Comparison of ENCODE assay signal across 16 cellular contexts in the genomic region with DNA sequence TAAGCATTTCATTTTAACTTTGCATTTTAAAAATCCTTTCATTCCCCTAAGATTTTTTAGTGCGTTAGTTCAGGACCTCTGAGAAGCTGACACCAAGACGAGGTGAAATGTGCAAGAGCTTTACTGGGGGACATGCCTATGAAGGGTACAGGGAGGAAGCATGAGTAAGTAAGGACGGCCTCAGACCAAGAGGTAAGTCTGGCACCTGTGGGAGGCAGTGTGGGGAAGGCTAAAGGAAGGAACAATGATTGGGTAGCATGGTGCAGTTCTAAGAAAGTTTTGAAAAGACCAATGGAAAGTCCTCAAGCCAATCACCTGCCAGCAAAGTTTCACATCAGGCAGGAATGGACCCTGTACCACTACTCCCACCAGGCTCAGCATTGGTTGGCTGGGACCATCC.
DNase-seq lines count a peak whose midpoint lies in the region; ATAC-seq, FAIRE-seq and TF ChIP-seq lines count a peak whose summit lies in the region.
"Had no signal": no experiment of that assay in that cellular context is flagged by ENCODE, and none has a peak within 500 bp of the region (broad histone marks: within the 10 kb centered on the region; RNA-seq: fewer than 3 reads in every experiment).

No MANE protein-coding gene starts in this region.

- WGBS in H9 (ENCODE audit: extremely low coverage, insufficient read length, low lambda C conversion rate), result no CpG with 5 or more reads among the region's 3 CpGs
- WGBS in mammary epithelial cell (ENCODE audit: low coverage, missing lambda C conversion rate), result 69% methylated on average over 3 of the region's 3 CpGs

- no peak for DNase-seq in H9
- DNase-seq in bronchial epithelial cell (ENCODE audit: low read depth), result no peak
- peak; percentile 25 for DNase-seq in iPS-NIHi7 (ENCODE audit: extremely low spot score)
- DNase-seq in stimulated activated effector memory CD8-positive, alpha-beta T cell treated with anti-CD3 and anti-CD28 coated beads, Interleukin-12 subunit alpha, Interleukin-12 subunit beta, amount 100 ng/mL, for 72 hours (ENCODE audit: low spot score in 2 of 2), result no peak
- DNase-seq in mammary epithelial cell, result no peak
- no peak for DNase-seq in OCI-LY7 (ENCODE audit: low spot score)
- DNase-seq in KBM-7, result no peak
- DNase-seq: C1 segment of cervical spinal cord; Calu3; CD4-positive, alpha-beta T cell; DMS 273 treated with DMSO at 0.1 percent for 48 hours; DMS79 had no signal

- H2AFZ ChIP-seq in H9 (ENCODE audit: low read length) (no peak overlapping the region), mammary epithelial cell (ENCODE audit: low read depth, low read length) (no peak overlapping the region), OCI-LY7 (ENCODE audit: low read length) (no peak overlapping the region)

- no peaks in the 10 kb centered on the region for H3K9me2 ChIP-seq in OCI-LY7 (ENCODE audit: insufficient read depth, low read length)

- no peak overlapping the region for H3K4me2 ChIP-seq in H9 (ENCODE audit: insufficient read depth, insufficient read length, low read length)
- no peak overlapping the region for H3K4me2 ChIP-seq in mammary epithelial cell (ENCODE audit: insufficient read depth, low read depth, low read length)
- no peak overlapping the region for H3K4me2 ChIP-seq in OCI-LY7 (ENCODE audit: low read length)

- peak; percentile 43 for FAIRE-seq in bronchial epithelial cell (lab: Jason Lieb, UNC)
- FAIRE-seq: GM12878, GM18507 had no signal

- no peak overlapping the region for H3K23ac ChIP-seq in H9 (ENCODE audit: insufficient read length, low read depth, low read length)

- intact Hi-C loops in mammary epithelial cell (cut with micrococcal nuclease) (no loop called here), OCI-LY7 (cut with micrococcal nuclease; ENCODE audit: unreplicated experiment) (no loop called here)

- H3K27ac Mint-ChIP-seq in H9, result no peak overlapping the region
- no peak overlapping the region for H3K27ac Mint-ChIP-seq in stimulated activated effector memory CD8-positive, alpha-beta T cell treated with anti-CD3 and anti-CD28 coated beads, Interleukin-12 subunit alpha, Interleukin-12 subunit beta, amount 100 ng/mL, for 72 hours
- H3K27ac Mint-ChIP-seq: B cell; CD4-positive, alpha-beta T cell had no signal

- no peak overlapping the region for H2BK12ac ChIP-seq in H9 (ENCODE audit: insufficient read length, low read depth, low read length)

- H4K20me1 ChIP-seq in H9 (ENCODE audit: control insufficient read depth, insufficient read depth, insufficient read length) (no peaks in the 10 kb centered on the region), mammary epithelial cell (ENCODE audit: insufficient read depth, low read length) (no peaks in the 10 kb centered on the region), OCI-LY7 (ENCODE audit: insufficient read depth, low read length) (no peaks in the 10 kb centered on the region)

- no peak overlapping the region for H3K18ac ChIP-seq in H9 (ENCODE audit: insufficient read length, low read depth, low read length)

- no peaks in the 10 kb centered on the region for H3K27me3 Mint-ChIP-seq in H9 (ENCODE audit: low read depth)
- H3K27me3 Mint-ChIP-seq: B cell; CD4-positive, alpha-beta T cell had no signal

- POLR2A ChIA-PET in OCI-LY7 (lab: Charles Lee), result no interaction called here

- no peak overlapping the region for H4K5ac ChIP-seq in H9 (ENCODE audit: insufficient read length, low read depth, low read length)

- H3K14ac ChIP-seq in H9 (ENCODE audit: insufficient read depth, low read length), result no peak overlapping the region

- H3K4ac ChIP-seq in H9 (ENCODE audit: low read depth, low read length), result no peak overlapping the region

- no peak overlapping the region for H2BK5ac ChIP-seq in H9 (ENCODE audit: insufficient read length, low read length)

- H3K36me3 Mint-ChIP-seq in H9 (ENCODE audit: insufficient read depth in 1 of 3, low read depth in 3 of 3), result no peaks in the 10 kb centered on the region
- H3K36me3 Mint-ChIP-seq in stimulated activated effector memory CD8-positive, alpha-beta T cell treated with anti-CD3 and anti-CD28 coated beads, Interleukin-12 subunit alpha, Interleukin-12 subunit beta, amount 100 ng/mL, for 72 hours, result no peaks in the 10 kb centered on the region

- BruUV-seq in mammary epithelial cell (replicated peaks; lab: Mats Ljungman, UMichigan) (no TSS peak), OCI-LY7 (replicated peaks; lab: Mats Ljungman, UMichigan) (no TSS peak)

- no peaks in the 10 kb centered on the region for H3K9me3 ChIP-seq in H9 (ENCODE audit: control insufficient read depth, low read depth, low read length)
- H3K9me3 ChIP-seq in mammary epithelial cell (replicated peaks; ENCODE audit: insufficient read depth, low read length), result no peaks in the 10 kb centered on the region
- no peaks in the 10 kb centered on the region for H3K9me3 ChIP-seq in OCI-LY7 (ENCODE audit: low read length)

- H2BK15ac ChIP-seq in H9 (ENCODE audit: low read depth, low read length), result no peak overlapping the region

- no peak overlapping the region for H4K91ac ChIP-seq in H9 (ENCODE audit: insufficient read length, low read depth, low read length)

- H3K4me1 Mint-ChIP-seq in H9, result peaks cover 5 to 14% of the 10 kb centered on the region in 2 experiments
- no peaks in the 10 kb centered on the region for H3K4me1 Mint-ChIP-seq in stimulated activated effector memory CD8-positive, alpha-beta T cell treated with anti-CD3 and anti-CD28 coated beads, Interleukin-12 subunit alpha, Interleukin-12 subunit beta, amount 100 ng/mL, for 72 hours
- H3K4me1 Mint-ChIP-seq: B cell had no signal

- H3K56ac ChIP-seq in H9 (ENCODE audit: insufficient read length, low read depth, low read length), result no peak overlapping the region

- H3K23me2 ChIP-seq in H9 (ENCODE audit: insufficient read length, low read depth, low read length, poor library complexity, severe bottlenecking), result no peaks in the 10 kb centered on the region

- in situ Hi-C loops in mammary epithelial cell (cut with MboI; ENCODE audit: low sequenced_read_pairs in 2 of 2), result no loop called here
- in situ Hi-C loops in KBM-7 (cut with MboI; ENCODE audit: low pct_unique_long_range_greater_than_20kb, low sequenced_read_pairs), result no loop called here

- H3K9me3 Mint-ChIP-seq in H9, result no peaks in the 10 kb centered on the region
- H3K9me3 Mint-ChIP-seq in stimulated activated effector memory CD8-positive, alpha-beta T cell treated with anti-CD3 and anti-CD28 coated beads, Interleukin-12 subunit alpha, Interleukin-12 subunit beta, amount 100 ng/mL, for 72 hours, result peaks cover 11% of the 10 kb centered on the region
- H3K9me3 Mint-ChIP-seq: CD4-positive, alpha-beta T cell had no signal

- H2BK120ac ChIP-seq in H9 (ENCODE audit: low read depth, low read length, poor library complexity, severe bottlenecking), result no peak overlapping the region

- no peak overlapping the region for H3K27ac ChIP-seq in H9 (ENCODE audit: insufficient read length, low read depth, low read length)
- no peak overlapping the region for H3K27ac ChIP-seq in mammary epithelial cell (ENCODE audit: insufficient read depth, low read depth, low read length)
- H3K27ac ChIP-seq in OCI-LY7 (ENCODE audit: low read depth, low read length, poor library complexity, severe bottlenecking), result no peak overlapping the region

- no peaks in the 10 kb centered on the region for H3K79me1 ChIP-seq in H9 (ENCODE audit: insufficient read depth, low read depth, low read length, poor library complexity, severe bottlenecking)

- dilution Hi-C loops in mammary epithelial cell (cut with HindIII; ENCODE audit: low sequenced_read_pairs), result no loop called here

- H3K36me3 ChIP-seq in bronchial epithelial cell (ENCODE audit: control insufficient read depth, insufficient read depth, low read length) (no peaks in the 10 kb centered on the region), mammary epithelial cell (ENCODE audit: insufficient read depth, low read length) (no peaks in the 10 kb centered on the region), OCI-LY7 (ENCODE audit: insufficient read depth, low read length) (no peaks in the 10 kb centered on the region)

- H3K79me2 ChIP-seq in H9 (ENCODE audit: insufficient read depth, low read length), result no peaks in the 10 kb centered on the region
- no peaks in the 10 kb centered on the region for H3K79me2 ChIP-seq in mammary epithelial cell (ENCODE audit: insufficient read depth, low read length)
- no peaks in the 10 kb centered on the region for H3K79me2 ChIP-seq in OCI-LY7 (ENCODE audit: insufficient read depth, low read depth, low read length)

- H3K4me1 ChIP-seq in H9 (ENCODE audit: insufficient read depth, low read length) (peaks cover 5% of the 10 kb centered on the region; the same call in 1 of the 2 replicates), mammary epithelial cell (ENCODE audit: insufficient read depth, low read length) (no peaks in the 10 kb centered on the region), OCI-LY7 (ENCODE audit: insufficient read depth, low read length, poor library complexity, severe bottlenecking) (no peaks in the 10 kb centered on the region)

- CTCF ChIA-PET in mammary epithelial cell (lab: Charles Lee; ENCODE audit: low non-redundant PET) (no interaction called here), OCI-LY7 (lab: Charles Lee; ENCODE audit: unreplicated experiment) (no interaction called here)

- H2BK20ac ChIP-seq in H9 (ENCODE audit: low read depth, low read length, poor library complexity, severe bottlenecking), result no peak overlapping the region

- no peak overlapping the region for H3T11ph ChIP-seq in H9 (ENCODE audit: low read length)

- peak; percentile 16 for ATAC-seq in stimulated activated effector memory CD8-positive, alpha-beta T cell treated with anti-CD3 and anti-CD28 coated beads, Interleukin-12 subunit alpha, Interleukin-12 subunit beta, amount 100 ng/mL, for 72 hours
- no peak for ATAC-seq in GM19328 (IDR thresholded peaks at IDR 0.05; ENCODE audit: unreplicated experiment)
- ATAC-seq: GM12878 had no signal

- H2AK5ac ChIP-seq in H9 (ENCODE audit: insufficient read length, low read length), result no peak overlapping the region

- no peak overlapping the region for H4K8ac ChIP-seq in H9 (replicated peaks; ENCODE audit: insufficient read length, low read depth, low read length)

- TF ChIP-seq CTCF in H9 (conservative IDR thresholded peaks at IDR 0.05) (0 out of 3 replicates have a peak, but pooled peaks have one; percentile 13), bronchial epithelial cell (IDR thresholded peaks at IDR 0.05; ENCODE audit: insufficient read depth, low read length, severe bottlenecking) (no peak), mammary epithelial cell (conservative IDR thresholded peaks at IDR 0.05 in 1 of 2, IDR thresholded peaks at IDR 0.05 in 1 of 2; ENCODE audit: extremely low read depth in 1 of 2, insufficient read depth in 1 of 2, low read depth in 1 of 2, low read length in 2 of 2) (no peak), OCI-LY7 (conservative IDR thresholded peaks at IDR 0.05; ENCODE audit: low read length) (no peak)

- H3K27me3 ChIP-seq in H9 (ENCODE audit: insufficient read depth, low read length) (no peaks in the 10 kb centered on the region), bronchial epithelial cell (ENCODE audit: control insufficient read depth, insufficient read depth, low read length) (no peaks in the 10 kb centered on the region), mammary epithelial cell (ENCODE audit: insufficient read depth, low read length) (peaks cover 1% of the 10 kb centered on the region)

- no peak overlapping the region for H3K4me3 Mint-ChIP-seq in H9
- no peak overlapping the region for H3K4me3 Mint-ChIP-seq in stimulated activated effector memory CD8-positive, alpha-beta T cell treated with anti-CD3 and anti-CD28 coated beads, Interleukin-12 subunit alpha, Interleukin-12 subunit beta, amount 100 ng/mL, for 72 hours
- H3K4me3 Mint-ChIP-seq: B cell; CD4-positive, alpha-beta T cell had no signal

- no peak overlapping the region for H3K4me3 ChIP-seq in bronchial epithelial cell (ENCODE audit: low read depth, low read length)
- H3K4me3 ChIP-seq in mammary epithelial cell (replicated peaks in 1 of 3; ENCODE audit: insufficient read depth in 1 of 3, low read depth in 2 of 3, low read length in 3 of 3), result no peak overlapping the region
- no peak overlapping the region for H3K4me3 ChIP-seq in OCI-LY7 (ENCODE audit: low read depth, low read length, poor library complexity, severe bottlenecking)
- H3K4me3 ChIP-seq: GM12878 had no signal

- H3K9ac ChIP-seq in H9 (ENCODE audit: extremely low read depth, insufficient read length, low read length), result no peak overlapping the region
- H3K9ac ChIP-seq in mammary epithelial cell (ENCODE audit: insufficient read depth, low read length), result no peak overlapping the region
